Comparison of ENCODE assay signal across 17 cellular contexts in the genomic region with DNA sequence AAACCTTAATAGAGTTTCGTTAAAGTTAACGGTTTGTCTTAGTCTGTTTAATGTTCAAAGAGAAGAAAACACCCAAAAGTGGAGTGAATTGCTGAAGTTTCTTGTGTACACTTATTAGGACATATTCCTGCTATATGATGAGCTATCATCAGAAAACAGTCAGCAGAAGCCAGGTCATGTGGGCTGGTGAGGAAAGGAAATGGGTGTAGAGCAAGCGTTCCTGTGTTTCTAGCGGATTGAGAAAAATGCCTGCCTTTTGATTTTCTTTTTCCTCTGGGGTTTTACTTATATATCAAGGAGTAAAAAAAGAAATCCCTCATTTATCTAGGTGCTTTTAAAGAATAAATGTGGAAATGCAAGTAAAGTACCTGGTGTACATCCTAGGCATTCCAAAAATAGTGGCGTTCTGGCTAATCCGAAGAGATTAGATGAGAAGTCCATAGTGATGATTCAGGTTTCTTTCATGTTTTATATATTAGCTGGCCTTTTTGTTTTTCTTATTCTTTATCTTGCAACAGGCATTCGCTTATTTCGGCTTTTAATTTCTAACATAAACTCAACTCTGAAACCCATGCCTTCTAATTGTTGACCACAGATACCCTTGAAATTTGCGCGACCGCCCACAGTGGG. TPM values are rescaled to one million over a fixed set of nuclear protein-coding genes. Genes with fewer than 3 reads are reported as not detected.
"Had no signal": no experiment of that assay in that cellular context is flagged by ENCODE, and none has a peak within 500 bp of the region (broad histone marks: within the 10 kb centered on the region; RNA-seq: fewer than 3 reads in every experiment).

No MANE protein-coding gene starts in this region.

- DNase-seq: activated CD4-positive, alpha-beta memory T cell treated with anti-CD3 and anti-CD28 coated beads, Interleukin-2, amount 10 ng/mL, durations not matched to agents 7 days and 5 days; activated CD4-positive, alpha-beta T cell treated with anti-CD3 and anti-CD28 coated beads for 36 hours; activated CD8-positive, alpha-beta memory T cell treated with anti-CD3 and anti-CD28 coated beads, Interleukin-2, amount 50 U/mL, for 4 hours; activated naive CD8-positive, alpha-beta T cell treated with anti-CD3 and anti-CD28 coated beads, Interleukin-2, amount 10 ng/mL, durations not matched to agents 7 days and 5 days; activated T-cell treated with anti-CD3 and anti-CD28 coated beads, Interleukin-2, amount 50 U/mL, for 72 hours; erythroblast; foreskin keratinocyte; heart left ventricle; islet precursor cell; mammary epithelial cell; sigmoid colon; stimulated activated CD4-positive, alpha-beta T cell treated with anti-CD3 and anti-CD28 coated beads, Interleukin-4, amount 100 ng/mL, for 1 hour; stimulated activated CD8-positive, alpha-beta memory T cell treated with anti-CD3 and anti-CD28 coated beads, Interleukin-4, amount 100 ng/mL, for 48 hours; T1000; testis had no signal

- H3K27ac ChIP-seq: ascending aorta, foreskin keratinocyte, heart left ventricle, sigmoid colon, testis, VCaP had no signal

- H3K4me1 ChIP-seq: ascending aorta, sigmoid colon had no signal

- H3K27me3 ChIP-seq: ascending aorta, foreskin keratinocyte, heart left ventricle, sigmoid colon, testis had no signal

- H3K4me3 ChIP-seq: ascending aorta, heart left ventricle, sigmoid colon, testis had no signal

- H3K9me3 ChIP-seq: ascending aorta, heart left ventricle, sigmoid colon, testis had no signal

- H3K36me3 ChIP-seq: ascending aorta, heart left ventricle, sigmoid colon had no signal

- ATAC-seq: activated CD4-positive, alpha-beta T cell treated with anti-CD3 and anti-CD28 coated beads for 36 hours; activated T-cell treated with anti-CD3 and anti-CD28 coated beads, Interleukin-2, amount 50 U/mL, for 72 hours; foreskin keratinocyte; heart left ventricle had no signal

RNA-seq across cellular contexts. Expression of a gene that starts 50.7 kb away (rescaled TPM):
- total RNA-seq: activated CD4-positive, alpha-beta memory T cell treated with anti-CD3 and anti-CD28 coated beads, Interleukin-2, amount 10 ng/mL, durations not matched to agents 7 days and 5 days; activated CD4-positive, alpha-beta T cell treated with anti-CD3 and anti-CD28 coated beads for 36 hours; activated naive CD8-positive, alpha-beta T cell treated with anti-CD3 and anti-CD28 coated beads, Interleukin-2, amount 10 ng/mL, durations not matched to agents 7 days and 5 days; activated T-cell treated with anti-CD3 and anti-CD28 coated beads, Interleukin-2, amount 50 U/mL, for 72 hours had no signal
